1 cellular context compared by ENCODE assay signal in the genomic region with DNA sequence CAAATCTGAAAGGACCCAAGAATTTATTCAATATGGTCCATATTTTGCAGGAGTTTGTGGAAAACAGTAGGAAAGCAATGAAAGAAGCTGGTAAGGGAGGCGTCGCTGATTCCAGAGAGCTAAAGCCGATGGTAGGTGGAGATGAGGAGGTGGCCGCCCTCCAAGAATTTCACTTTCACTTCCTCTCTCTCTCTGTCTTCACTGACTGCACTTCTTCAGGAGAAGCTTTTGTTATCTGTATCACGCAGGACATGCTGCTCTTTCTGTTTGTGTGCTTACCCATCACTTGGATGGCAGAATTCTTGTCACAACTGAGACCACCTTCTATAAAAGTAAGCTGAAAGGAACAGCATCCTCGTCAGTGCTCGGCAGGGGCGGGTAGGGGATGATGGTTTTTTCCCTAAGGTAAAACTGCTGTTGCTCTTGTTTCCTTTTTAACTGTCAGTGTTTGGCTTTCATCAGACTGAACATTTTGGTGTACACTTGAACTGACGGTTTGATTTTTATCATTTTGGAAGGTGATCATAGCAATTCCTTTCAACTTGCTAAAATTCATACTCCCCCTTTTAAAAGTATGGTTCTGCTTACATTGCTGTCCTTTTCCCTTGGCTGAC.
TF ChIP-seq lines count a peak whose summit lies in the region.

No MANE protein-coding gene starts in this region.

TF ChIP-seq in GM23338, 12 proteins besides CTCF, POLR2A, EP300 and RAD21 (continued from another document):
- TF ChIP-seq, protein P1, sequence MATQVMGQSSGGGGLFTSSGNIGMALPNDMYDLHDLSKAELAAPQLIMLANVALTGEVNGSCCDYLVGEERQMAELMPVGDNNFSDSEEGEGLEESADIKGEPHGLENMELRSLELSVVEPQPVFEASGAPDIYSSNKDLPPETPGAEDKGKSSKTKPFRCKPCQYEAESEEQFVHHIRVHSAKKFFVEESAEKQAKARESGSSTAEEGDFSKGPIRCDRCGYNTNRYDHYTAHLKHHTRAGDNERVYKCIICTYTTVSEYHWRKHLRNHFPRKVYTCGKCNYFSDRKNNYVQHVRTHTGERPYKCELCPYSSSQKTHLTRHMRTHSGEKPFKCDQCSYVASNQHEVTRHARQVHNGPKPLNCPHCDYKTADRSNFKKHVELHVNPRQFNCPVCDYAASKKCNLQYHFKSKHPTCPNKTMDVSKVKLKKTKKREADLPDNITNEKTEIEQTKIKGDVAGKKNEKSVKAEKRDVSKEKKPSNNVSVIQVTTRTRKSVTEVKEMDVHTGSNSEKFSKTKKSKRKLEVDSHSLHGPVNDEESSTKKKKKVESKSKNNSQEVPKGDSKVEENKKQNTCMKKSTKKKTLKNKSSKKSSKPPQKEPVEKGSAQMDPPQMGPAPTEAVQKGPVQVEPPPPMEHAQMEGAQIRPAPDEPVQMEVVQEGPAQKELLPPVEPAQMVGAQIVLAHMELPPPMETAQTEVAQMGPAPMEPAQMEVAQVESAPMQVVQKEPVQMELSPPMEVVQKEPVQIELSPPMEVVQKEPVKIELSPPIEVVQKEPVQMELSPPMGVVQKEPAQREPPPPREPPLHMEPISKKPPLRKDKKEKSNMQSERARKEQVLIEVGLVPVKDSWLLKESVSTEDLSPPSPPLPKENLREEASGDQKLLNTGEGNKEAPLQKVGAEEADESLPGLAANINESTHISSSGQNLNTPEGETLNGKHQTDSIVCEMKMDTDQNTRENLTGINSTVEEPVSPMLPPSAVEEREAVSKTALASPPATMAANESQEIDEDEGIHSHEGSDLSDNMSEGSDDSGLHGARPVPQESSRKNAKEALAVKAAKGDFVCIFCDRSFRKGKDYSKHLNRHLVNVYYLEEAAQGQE (IDR thresholded peaks at IDR 0.05; ENCODE audit: unreplicated experiment): no peak
- TF ChIP-seq, protein P2, sequence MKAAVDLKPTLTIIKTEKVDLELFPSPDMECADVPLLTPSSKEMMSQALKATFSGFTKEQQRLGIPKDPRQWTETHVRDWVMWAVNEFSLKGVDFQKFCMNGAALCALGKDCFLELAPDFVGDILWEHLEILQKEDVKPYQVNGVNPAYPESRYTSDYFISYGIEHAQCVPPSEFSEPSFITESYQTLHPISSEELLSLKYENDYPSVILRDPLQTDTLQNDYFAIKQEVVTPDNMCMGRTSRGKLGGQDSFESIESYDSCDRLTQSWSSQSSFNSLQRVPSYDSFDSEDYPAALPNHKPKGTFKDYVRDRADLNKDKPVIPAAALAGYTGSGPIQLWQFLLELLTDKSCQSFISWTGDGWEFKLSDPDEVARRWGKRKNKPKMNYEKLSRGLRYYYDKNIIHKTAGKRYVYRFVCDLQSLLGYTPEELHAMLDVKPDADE (IDR thresholded peaks at IDR 0.05): no peak
- TF ChIP-seq, protein P3, sequence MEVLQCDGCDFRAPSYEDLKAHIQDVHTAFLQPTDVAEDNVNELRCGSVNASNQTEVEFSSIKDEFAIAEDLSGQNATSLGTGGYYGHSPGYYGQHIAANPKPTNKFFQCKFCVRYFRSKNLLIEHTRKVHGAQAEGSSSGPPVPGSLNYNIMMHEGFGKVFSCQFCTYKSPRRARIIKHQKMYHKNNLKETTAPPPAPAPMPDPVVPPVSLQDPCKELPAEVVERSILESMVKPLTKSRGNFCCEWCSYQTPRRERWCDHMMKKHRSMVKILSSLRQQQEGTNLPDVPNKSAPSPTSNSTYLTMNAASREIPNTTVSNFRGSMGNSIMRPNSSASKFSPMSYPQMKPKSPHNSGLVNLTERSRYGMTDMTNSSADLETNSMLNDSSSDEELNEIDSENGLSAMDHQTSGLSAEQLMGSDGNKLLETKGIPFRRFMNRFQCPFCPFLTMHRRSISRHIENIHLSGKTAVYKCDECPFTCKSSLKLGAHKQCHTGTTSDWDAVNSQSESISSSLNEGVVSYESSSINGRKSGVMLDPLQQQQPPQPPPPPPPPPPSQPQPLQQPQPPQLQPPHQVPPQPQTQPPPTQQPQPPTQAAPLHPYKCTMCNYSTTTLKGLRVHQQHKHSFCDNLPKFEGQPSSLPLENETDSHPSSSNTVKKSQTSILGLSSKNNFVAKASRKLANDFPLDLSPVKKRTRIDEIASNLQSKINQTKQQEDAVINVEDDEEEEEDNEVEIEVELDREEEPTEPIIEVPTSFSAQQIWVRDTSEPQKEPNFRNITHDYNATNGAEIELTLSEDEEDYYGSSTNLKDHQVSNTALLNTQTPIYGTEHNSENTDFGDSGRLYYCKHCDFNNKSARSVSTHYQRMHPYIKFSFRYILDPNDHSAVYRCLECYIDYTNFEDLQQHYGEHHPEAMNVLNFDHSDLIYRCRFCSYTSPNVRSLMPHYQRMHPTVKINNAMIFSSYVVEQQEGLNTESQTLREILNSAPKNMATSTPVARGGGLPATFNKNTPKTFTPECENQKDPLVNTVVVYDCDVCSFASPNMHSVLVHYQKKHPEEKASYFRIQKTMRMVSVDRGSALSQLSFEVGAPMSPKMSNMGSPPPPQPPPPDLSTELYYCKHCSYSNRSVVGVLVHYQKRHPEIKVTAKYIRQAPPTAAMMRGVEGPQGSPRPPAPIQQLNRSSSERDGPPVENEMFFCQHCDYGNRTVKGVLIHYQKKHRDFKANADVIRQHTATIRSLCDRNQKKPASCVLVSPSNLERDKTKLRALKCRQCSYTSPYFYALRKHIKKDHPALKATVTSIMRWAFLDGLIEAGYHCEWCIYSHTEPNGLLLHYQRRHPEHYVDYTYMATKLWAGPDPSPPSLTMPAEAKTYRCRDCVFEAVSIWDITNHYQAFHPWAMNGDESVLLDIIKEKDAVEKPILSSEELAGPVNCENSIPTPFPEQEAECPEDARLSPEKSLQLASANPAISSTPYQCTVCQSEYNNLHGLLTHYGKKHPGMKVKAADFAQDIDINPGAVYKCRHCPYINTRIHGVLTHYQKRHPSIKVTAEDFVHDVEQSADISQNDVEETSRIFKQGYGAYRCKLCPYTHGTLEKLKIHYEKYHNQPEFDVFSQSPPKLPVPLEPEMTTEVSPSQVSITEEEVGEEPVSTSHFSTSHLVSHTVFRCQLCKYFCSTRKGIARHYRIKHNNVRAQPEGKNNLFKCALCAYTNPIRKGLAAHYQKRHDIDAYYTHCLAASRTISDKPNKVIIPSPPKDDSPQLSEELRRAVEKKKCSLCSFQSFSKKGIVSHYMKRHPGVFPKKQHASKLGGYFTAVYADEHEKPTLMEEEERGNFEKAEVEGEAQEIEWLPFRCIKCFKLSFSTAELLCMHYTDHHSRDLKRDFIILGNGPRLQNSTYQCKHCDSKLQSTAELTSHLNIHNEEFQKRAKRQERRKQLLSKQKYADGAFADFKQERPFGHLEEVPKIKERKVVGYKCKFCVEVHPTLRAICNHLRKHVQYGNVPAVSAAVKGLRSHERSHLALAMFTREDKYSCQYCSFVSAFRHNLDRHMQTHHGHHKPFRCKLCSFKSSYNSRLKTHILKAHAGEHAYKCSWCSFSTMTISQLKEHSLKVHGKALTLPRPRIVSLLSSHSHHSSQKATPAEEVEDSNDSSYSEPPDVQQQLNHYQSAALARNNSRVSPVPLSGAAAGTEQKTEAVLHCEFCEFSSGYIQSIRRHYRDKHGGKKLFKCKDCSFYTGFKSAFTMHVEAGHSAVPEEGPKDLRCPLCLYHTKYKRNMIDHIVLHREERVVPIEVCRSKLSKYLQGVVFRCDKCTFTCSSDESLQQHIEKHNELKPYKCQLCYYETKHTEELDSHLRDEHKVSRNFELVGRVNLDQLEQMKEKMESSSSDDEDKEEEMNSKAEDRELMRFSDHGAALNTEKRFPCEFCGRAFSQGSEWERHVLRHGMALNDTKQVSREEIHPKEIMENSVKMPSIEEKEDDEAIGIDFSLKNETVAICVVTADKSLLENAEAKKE (CRISPR knock-in tag; IDR thresholded peaks at IDR 0.05): no peak
- TF ChIP-seq EZH2 (IDR thresholded peaks at IDR 0.05; ENCODE audit: low read depth, unreplicated experiment): no peak
- TF ChIP-seq ZNF331 (CRISPR knock-in tag; IDR thresholded peaks at IDR 0.05; ENCODE audit: low read depth): no peak
- TF ChIP-seq ZNF114 (CRISPR knock-in tag; IDR thresholded peaks at IDR 0.05): no peak
- TF ChIP-seq JUNB (IDR thresholded peaks at IDR 0.05; ENCODE audit: unreplicated experiment): no peak
- TF ChIP-seq CREB1 (CRISPR knock-in tag; IDR thresholded peaks at IDR 0.05; ENCODE audit: low read depth): no peak
- no peak for TF ChIP-seq NANOG (IDR thresholded peaks at IDR 0.05; ENCODE audit: borderline replicate concordance)
- TF ChIP-seq POLR2AphosphoS5 (IDR thresholded peaks at IDR 0.05; ENCODE audit: low read depth): no peak
- TF ChIP-seq STAT1 (IDR thresholded peaks at IDR 0.05; ENCODE audit: unreplicated experiment): no peak
